In the genomic region with DNA sequence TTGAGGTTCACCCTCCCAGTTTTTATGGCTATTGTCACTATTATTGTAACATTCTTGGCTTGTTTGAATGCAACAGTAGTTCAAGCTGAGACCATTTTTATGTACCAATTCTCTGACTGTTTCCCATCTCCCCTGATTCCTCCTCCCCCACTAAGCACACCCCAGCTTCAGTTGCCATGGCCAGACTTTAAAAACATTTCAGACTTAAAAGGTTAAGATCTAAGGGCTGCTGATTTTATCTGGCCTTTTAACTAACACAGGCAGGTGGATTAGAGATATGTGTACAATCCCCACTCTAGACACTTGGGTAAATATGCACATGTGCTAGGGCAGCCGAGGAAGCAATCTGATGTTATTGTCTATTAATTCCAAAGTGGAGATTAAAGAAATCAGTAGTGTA, we compare ENCODE assay signal across 16 cellular contexts.
"Had no signal": no experiment of that assay in that cellular context is flagged by ENCODE, and none has a peak within 500 bp of the region (broad histone marks: within the 10 kb centered on the region; RNA-seq: fewer than 3 reads in every experiment).

No MANE protein-coding gene starts in this region.

- H3K27me3 Mint-ChIP-seq: activated B cell treated with CpG ODN at 0.5 μM for 24 hours had no signal

- H3K27me3 ChIP-seq: cardiac muscle cell, esophagus squamous epithelium, foreskin keratinocyte, ovary, suprapubic skin, upper lobe of left lung had no signal

- H3K27ac Mint-ChIP-seq: activated B cell treated with CpG ODN at 0.5 μM for 24 hours; activated CD4-positive, alpha-beta T cell treated with anti-CD3 and anti-CD28 coated beads, Interleukin-2, amount 10 ng/mL, durations not matched to agents 7 days and 5 days; activated naive CD4-positive, alpha-beta T cell treated with anti-CD3 and anti-CD28 coated beads, Interleukin-2, amount 10 ng/mL, durations not matched to agents 7 days and 5 days; activated T-helper 2 cell treated with anti-CD3 and anti-CD28 coated beads, Interferon-gamma antibody, Interleukin-2, Interleukin-4, amounts not matched to agents 10 μg/mL and 5 μg/mL and 100 μg/mL, durations not matched to agents 14 hours and 24 hours and 36 hours; natural killer cell had no signal

- H3K36me3 Mint-ChIP-seq: activated naive CD4-positive, alpha-beta T cell treated with anti-CD3 and anti-CD28 coated beads, Interleukin-2, amount 10 ng/mL, durations not matched to agents 7 days and 5 days; natural killer cell had no signal

- H3K4me3 ChIP-seq: cardiac muscle cell, esophagus squamous epithelium, ovary, suprapubic skin, upper lobe of left lung had no signal

- H3K4me3 Mint-ChIP-seq: activated B cell treated with CpG ODN at 0.5 μM for 24 hours; activated CD4-positive, alpha-beta T cell treated with anti-CD3 and anti-CD28 coated beads, Interleukin-2, amount 10 ng/mL, durations not matched to agents 7 days and 5 days; activated naive CD4-positive, alpha-beta T cell treated with anti-CD3 and anti-CD28 coated beads, Interleukin-2, amount 10 ng/mL, durations not matched to agents 7 days and 5 days; natural killer cell had no signal

- H3K4me1 ChIP-seq: esophagus squamous epithelium, foreskin keratinocyte, suprapubic skin, upper lobe of left lung had no signal

- ATAC-seq: foreskin keratinocyte, left lobe of liver, natural killer cell had no signal

- H3K27ac ChIP-seq: cardiac muscle cell, esophagus squamous epithelium, foreskin keratinocyte, ovary, suprapubic skin, upper lobe of left lung had no signal

- H3K9me3 Mint-ChIP-seq: activated B cell treated with CpG ODN at 0.5 μM for 24 hours; activated CD4-positive, alpha-beta T cell treated with anti-CD3 and anti-CD28 coated beads, Interleukin-2, amount 10 ng/mL, durations not matched to agents 7 days and 5 days; activated naive CD4-positive, alpha-beta T cell treated with anti-CD3 and anti-CD28 coated beads, Interleukin-2, amount 10 ng/mL, durations not matched to agents 7 days and 5 days; natural killer cell had no signal

- DNase-seq: activated B cell treated with CpG ODN at 0.5 μM for 24 hours; activated CD4-positive, alpha-beta T cell treated with anti-CD3 and anti-CD28 coated beads, Interleukin-2, amount 10 ng/mL, durations not matched to agents 7 days and 5 days; activated CD8-positive, alpha-beta memory T cell treated with anti-CD3 and anti-CD28 coated beads for 24 hours; activated naive CD4-positive, alpha-beta T cell treated with anti-CD3 and anti-CD28 coated beads, Interleukin-2, amount 10 ng/mL, durations not matched to agents 7 days and 5 days; activated T-cell treated with anti-CD3 and anti-CD28 coated beads for 4 hours; esophagus squamous epithelium; foreskin keratinocyte; natural killer cell; ovary; stimulated activated CD4-positive, alpha-beta T cell treated with anti-CD3 and anti-CD28 coated beads, Interleukin-2, amount 100 ng/mL, for 48 hours; stimulated activated naive CD4-positive, alpha-beta T cell treated with Interleukin-2 at 50 U/mL for 16 hours; upper lobe of left lung had no signal

- H3K4me1 Mint-ChIP-seq: activated B cell treated with CpG ODN at 0.5 μM for 24 hours, natural killer cell had no signal

- H3K9me3 ChIP-seq: esophagus squamous epithelium, ovary, upper lobe of left lung had no signal

- H3K36me3 ChIP-seq: cardiac muscle cell, esophagus squamous epithelium, ovary, suprapubic skin, upper lobe of left lung had no signal
